ENCODE assay signal across 19 cellular contexts in genomic region chr1:209062863-209063262, GRCh38.
A peak's percentile ranks its signal among the peaks of the same experiment; 100 is the strongest.
DNase-seq lines count a peak whose midpoint lies in the region; ATAC-seq, FAIRE-seq and TF ChIP-seq lines count a peak whose summit lies in the region.
"Had no signal": no experiment of that assay in that cellular context is flagged by ENCODE, and none has a peak within 500 bp of the region (broad histone marks: within the 10 kb centered on the region; RNA-seq: fewer than 3 reads in every experiment).

No MANE protein-coding gene starts in this region.

- H3K9me3 ChIP-seq in upper lobe of left lung: no peaks in the 10 kb centered on the region
- H3K9me3 ChIP-seq: lower lobe of right lung had no signal

- peak; percentile 65 for ATAC-seq in GM19463 (IDR thresholded peaks at IDR 0.05; ENCODE audit: unreplicated experiment)
- peak; percentile 66 for ATAC-seq in HG02798 (IDR thresholded peaks at IDR 0.05; ENCODE audit: poor library complexity, unreplicated experiment)
- peak; percentile 47 for ATAC-seq in HG03469 (IDR thresholded peaks at IDR 0.05; ENCODE audit: unreplicated experiment)
- no peak for ATAC-seq in upper lobe of left lung (ENCODE audit: low FRiP score in 2 of 2)
- ATAC-seq: activated T-helper 17 cell treated with anti-CD3 and anti-CD28 coated beads, Interleukin-2, amount 50 U/mL, for 72 hours; lower lobe of right lung; right cardiac atrium; stimulated activated naive CD8-positive, alpha-beta T cell treated with anti-CD3 and anti-CD28 coated beads, Interleukin-15, amount 100 ng/mL, for 72 hours had no signal

- no peak for TF ChIP-seq EP300 in upper lobe of left lung (IDR thresholded peaks at IDR 0.05)

- no peak for TF ChIP-seq CTCF in upper lobe of left lung (IDR thresholded peaks at IDR 0.05)

- WGBS in upper lobe of left lung, 2 donors: 65 to 69% methylated on average over 1 of the region's 1 CpG

- H3K36me3 ChIP-seq in upper lobe of left lung: no peaks in the 10 kb centered on the region
- H3K36me3 ChIP-seq: lower lobe of right lung had no signal

- no peaks in the 10 kb centered on the region for H3K27me3 ChIP-seq in upper lobe of left lung

- TF ChIP-seq POLR2A in GM12891 (IDR thresholded peaks at IDR 0.05; ENCODE audit: low read depth, low read length) (no peak), upper lobe of left lung (IDR thresholded peaks at IDR 0.05) (no peak)

- no peaks in the 10 kb centered on the region for H3K4me1 ChIP-seq in upper lobe of left lung
- H3K4me1 ChIP-seq: lower lobe of right lung had no signal

- FAIRE-seq in GM12891 (lab: Jason Lieb, UNC): peak; percentile 26

- DNase-seq in GM12891 (ENCODE audit: insufficient read length, low spot score) (no peak), upper lobe of left lung (no peak), dedifferentiated amniotic fluid mesenchymal stem cell (ENCODE audit: extremely low spot score) (no peak), NCI-H510A treated with DMSO at 0.1 percent for 48 hours (lab: John Stamatoyannopoulos, UW) (no peak)
- DNase-seq in stimulated activated CD4-positive, alpha-beta T cell treated with anti-CD3 and anti-CD28 coated beads, Interleukin-4, amount 100 ng/mL, for 24 hours: no peak
- DNase-seq: activated CD8-positive, alpha-beta memory T cell treated with anti-CD3 and anti-CD28 coated beads for 24 hours; amygdala; effector memory CD4-positive, alpha-beta T cell; lower lobe of right lung; NCI-H2029 treated with DMSO at 0.1 percent for 48 hours; right cardiac atrium; SHP77; stimulated activated naive CD8-positive, alpha-beta T cell treated with anti-CD3 and anti-CD28 coated beads, Interleukin-15, amount 100 ng/mL, for 72 hours had no signal

- no peak overlapping the region for H3K27ac ChIP-seq in upper lobe of left lung
- H3K27ac ChIP-seq: C4-2B, HL-60, lower lobe of right lung had no signal

- H3K4me3 ChIP-seq in upper lobe of left lung: no peak overlapping the region
- H3K4me3 ChIP-seq: lower lobe of right lung had no signal

TF ChIP-seq in GM12891, 5 proteins besides CTCF, POLR2A, EP300 and RAD21:
- TF ChIP-seq POU2F2 (IDR thresholded peaks at IDR 0.05; ENCODE audit: low read depth, low read length): no peak
- TF ChIP-seq PAX5 (IDR thresholded peaks at IDR 0.05; ENCODE audit: insufficient read depth, low read length, severe bottlenecking): no peak
- no peak for TF ChIP-seq TAF1 (IDR thresholded peaks at IDR 0.05; ENCODE audit: low read depth, low read length)
- TF ChIP-seq POLR2AphosphoS5 (IDR thresholded peaks at IDR 0.05; ENCODE audit: low read depth, low read length): no peak
- no peak for TF ChIP-seq SPI1 (IDR thresholded peaks at IDR 0.05; ENCODE audit: low read depth, low read length)

Comparison
In these comparisons a context has a peak if more than half of its experiments do, and no peak if none do; other contexts are left out.
1. ATAC-seq: peak in GM19463 (single experiment), HG02798 (single experiment) and HG03469 (single experiment); none in upper lobe of left lung (0 of 2).